ENCODE assay signal across 18 cellular contexts in the genomic region with DNA sequence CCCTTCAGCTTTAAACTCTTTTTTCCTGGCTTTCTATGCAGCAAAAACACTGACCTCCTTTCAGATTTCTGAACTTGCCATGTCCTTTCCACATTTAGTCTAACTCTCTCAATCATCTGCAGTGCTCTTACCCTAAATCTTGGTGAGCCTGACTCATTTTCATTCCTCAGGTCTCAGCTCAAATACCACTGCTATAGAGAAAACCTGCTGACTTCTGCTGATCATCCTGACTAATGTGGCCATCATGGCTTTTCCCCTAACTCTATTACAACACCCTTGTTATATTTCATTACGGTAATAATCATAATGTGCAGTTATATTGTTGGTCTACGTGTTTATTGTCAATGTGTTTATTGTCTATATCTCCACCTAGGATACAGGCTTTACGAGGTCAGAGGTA.
DNase-seq lines count a peak whose midpoint lies in the region; ATAC-seq and TF ChIP-seq lines count a peak whose summit lies in the region.
"Had no signal": no experiment of that assay in that cellular context is flagged by ENCODE, and none has a peak within 500 bp of the region (broad histone marks: within the 10 kb centered on the region; RNA-seq: fewer than 3 reads in every experiment).

No MANE protein-coding gene starts in this region.

- DNase-seq in activated T-cell treated with anti-CD3 and anti-CD28 coated beads, Interleukin-2, amount 50 U/mL, for 72 hours = no peak
- no peak for DNase-seq in activated T-cell treated with anti-CD3 and anti-CD28 coated beads for 4 hours
- DNase-seq in foreskin keratinocyte = peak in 1 of 2 donors; percentile 47
- DNase-seq in NCI-H2196 (lab: John Stamatoyannopoulos, UW; ENCODE audit: unreplicated experiment) = no peak
- no peak for DNase-seq in NCI-H128 (lab: John Stamatoyannopoulos, UW; ENCODE audit: unreplicated experiment)
- DNase-seq: BE2C, H7, HFFc6, Karpas-422, NCI-H1417, NCI-H1694 treated with DMSO at 0.1 percent for 48 hours, NCI-H2081 treated with DMSO at 0.1 percent for 48 hours, NCI-H446 treated with DMSO at 0.1 percent for 48 hours, NCI-H526 treated with DMSO at 0.1 percent for 48 hours, OCI-M1 had no signal

- H3K27ac Mint-ChIP-seq in activated T-cell treated with anti-CD3 and anti-CD28 coated beads, Interleukin-2, amount 50 U/mL, for 72 hours = no peak overlapping the region
- no peak overlapping the region for H3K27ac Mint-ChIP-seq in activated T-helper 17 cell treated with anti-CD3 and anti-CD28 coated beads, Interleukin-2, amount 50 U/mL, for 72 hours
- H3K27ac Mint-ChIP-seq: HFFc6 had no signal

- no peak overlapping the region for H3K4me3 Mint-ChIP-seq in activated T-cell treated with anti-CD3 and anti-CD28 coated beads, Interleukin-2, amount 50 U/mL, for 72 hours
- peak overlapping the region; percentile 67 for H3K4me3 Mint-ChIP-seq in activated T-helper 17 cell treated with anti-CD3 and anti-CD28 coated beads, Interleukin-2, amount 50 U/mL, for 72 hours
- H3K4me3 Mint-ChIP-seq: HFFc6 had no signal

- H3K27ac ChIP-seq in foreskin keratinocyte = no peak overlapping the region

- peaks cover 5% of the 10 kb centered on the region for H3K4me1 Mint-ChIP-seq in activated T-cell treated with anti-CD3 and anti-CD28 coated beads, Interleukin-2, amount 50 U/mL, for 72 hours (ENCODE audit: low read depth)
- peaks cover 5% of the 10 kb centered on the region for H3K4me1 Mint-ChIP-seq in activated T-helper 17 cell treated with anti-CD3 and anti-CD28 coated beads, Interleukin-2, amount 50 U/mL, for 72 hours

- no peaks in the 10 kb centered on the region for H3K4me1 ChIP-seq in foreskin keratinocyte
- H3K4me1 ChIP-seq: BE2C had no signal

- H3K36me3 Mint-ChIP-seq in activated T-cell treated with anti-CD3 and anti-CD28 coated beads, Interleukin-2, amount 50 U/mL, for 72 hours (ENCODE audit: insufficient read depth in 2 of 2) = peaks cover 0 to 2% of the 10 kb centered on the region in 2 donors
- H3K36me3 Mint-ChIP-seq in activated T-helper 17 cell treated with anti-CD3 and anti-CD28 coated beads, Interleukin-2, amount 50 U/mL, for 72 hours (ENCODE audit: low read depth) = no peaks in the 10 kb centered on the region

- peaks cover 0 to 3% of the 10 kb centered on the region in 2 donors for H3K9me3 Mint-ChIP-seq in activated T-cell treated with anti-CD3 and anti-CD28 coated beads, Interleukin-2, amount 50 U/mL, for 72 hours
- H3K9me3 Mint-ChIP-seq in activated T-helper 17 cell treated with anti-CD3 and anti-CD28 coated beads, Interleukin-2, amount 50 U/mL, for 72 hours = peaks cover 5% of the 10 kb centered on the region

- H3K27me3 Mint-ChIP-seq in activated T-cell treated with anti-CD3 and anti-CD28 coated beads, Interleukin-2, amount 50 U/mL, for 72 hours (ENCODE audit: low read depth) = peaks cover 5% of the 10 kb centered on the region
- no peaks in the 10 kb centered on the region for H3K27me3 Mint-ChIP-seq in activated T-helper 17 cell treated with anti-CD3 and anti-CD28 coated beads, Interleukin-2, amount 50 U/mL, for 72 hours

- no peak for TF ChIP-seq CTCF in foreskin keratinocyte (conservative IDR thresholded peaks at IDR 0.05)

- ATAC-seq in activated T-cell treated with anti-CD3 and anti-CD28 coated beads, Interleukin-2, amount 50 U/mL, for 72 hours (replicated peaks in 1 of 2) = peak; percentile 45 to 71
- peak; percentile 82 for ATAC-seq in activated T-helper 17 cell treated with anti-CD3 and anti-CD28 coated beads, Interleukin-2, amount 50 U/mL, for 72 hours (replicated peaks)
- peak; percentile 24 for ATAC-seq in foreskin keratinocyte
- ATAC-seq in GM18498 (IDR thresholded peaks at IDR 0.05; ENCODE audit: unreplicated experiment) = no peak
- ATAC-seq: Right ventricle myocardium inferior had no signal

- H3K27me3 ChIP-seq in foreskin keratinocyte = no peaks in the 10 kb centered on the region
- H3K27me3 ChIP-seq: BE2C had no signal
